Comparison of ENCODE assay signal across 24 cellular contexts in the genomic region with DNA sequence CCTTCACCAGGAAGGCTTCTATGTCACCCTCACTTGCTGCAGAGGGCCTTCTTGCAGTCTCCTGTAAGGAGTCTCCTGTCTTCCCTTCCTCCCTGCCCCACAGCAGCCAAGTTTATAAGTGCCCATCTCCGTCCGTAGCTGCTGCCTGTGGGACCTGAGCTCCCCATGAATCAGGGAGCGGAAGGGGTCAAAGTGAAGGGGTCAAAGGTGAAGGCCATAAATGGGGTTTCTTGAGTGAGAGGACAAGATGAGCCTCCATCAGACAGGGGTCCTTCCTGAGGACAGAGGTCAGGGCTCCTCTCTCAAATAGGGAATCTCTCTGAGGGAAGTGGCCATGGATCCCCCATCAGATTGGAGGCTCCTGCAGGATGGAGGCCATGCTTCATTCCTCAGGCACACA. TPM values are rescaled to one million over a fixed set of nuclear protein-coding genes. Genes with fewer than 3 reads are reported as not detected.
DNase-seq lines count a peak whose midpoint lies in the region; TF ChIP-seq lines count a peak whose summit lies in the region.
"Had no signal": no experiment of that assay in that cellular context is flagged by ENCODE, and none has a peak within 500 bp of the region (broad histone marks: within the 10 kb centered on the region; RNA-seq: fewer than 3 reads in every experiment).

No MANE protein-coding gene starts in this region.

- peak overlapping the region; percentile 85 for H3K27ac Mint-ChIP-seq in endodermal cell
- H3K27ac Mint-ChIP-seq in nephron progenitor cell = peak overlapping the region; percentile 17
- H3K27ac Mint-ChIP-seq: activated B cell treated with CpG ODN at 0.5 μM for 24 hours; activated CD4-positive, alpha-beta memory T cell treated with anti-CD3 and anti-CD28 coated beads for 36 hours; nephron had no signal

- H3K36me3 Mint-ChIP-seq in endodermal cell (ENCODE audit: low read depth) = peaks cover 13% of the 10 kb centered on the region
- no peaks in the 10 kb centered on the region for H3K36me3 Mint-ChIP-seq in nephron progenitor cell (ENCODE audit: low read depth)
- H3K36me3 Mint-ChIP-seq: activated CD4-positive, alpha-beta memory T cell treated with anti-CD3 and anti-CD28 coated beads for 36 hours had no signal

- no peak for TF ChIP-seq POLR2A in uterus (IDR thresholded peaks at IDR 0.05)
- no peak for TF ChIP-seq POLR2A in thyroid gland (IDR thresholded peaks at IDR 0.05)

- TF ChIP-seq CTCF in left ventricle myocardium inferior (IDR thresholded peaks at IDR 0.05; ENCODE audit: borderline replicate concordance) = no peak
- no peak for TF ChIP-seq CTCF in endodermal cell (conservative IDR thresholded peaks at IDR 0.05)
- no peak for TF ChIP-seq CTCF in nephron progenitor cell (IDR thresholded peaks at IDR 0.05)
- no peak for TF ChIP-seq CTCF in uterus (IDR thresholded peaks at IDR 0.05)
- TF ChIP-seq CTCF in thyroid gland (IDR thresholded peaks at IDR 0.05) = no peak

- H3K27me3 Mint-ChIP-seq in endodermal cell (ENCODE audit: insufficient read depth) = no peaks in the 10 kb centered on the region
- H3K27me3 Mint-ChIP-seq in nephron progenitor cell (ENCODE audit: low read depth, poor library complexity) = peaks cover 17% of the 10 kb centered on the region
- H3K27me3 Mint-ChIP-seq: activated CD4-positive, alpha-beta memory T cell treated with anti-CD3 and anti-CD28 coated beads for 36 hours had no signal

- H3K9me3 Mint-ChIP-seq in endodermal cell = no peaks in the 10 kb centered on the region
- H3K9me3 Mint-ChIP-seq in nephron progenitor cell = no peaks in the 10 kb centered on the region
- H3K9me3 Mint-ChIP-seq: activated B cell treated with CpG ODN at 0.5 μM for 24 hours; activated CD4-positive, alpha-beta memory T cell treated with anti-CD3 and anti-CD28 coated beads for 36 hours; CD14-positive monocyte; nephron had no signal

- H3K9ac ChIP-seq in endodermal cell (ENCODE audit: extremely low read depth, low read length, poor library complexity, severe bottlenecking) = no peak overlapping the region

- WGBS in endodermal cell (ENCODE audit: insufficient coverage in 1 of 2, insufficient read length in 1 of 2), 2 experiments = 65 to 71% methylated on average over 3 of the region's 3 CpGs
- WGBS in thyroid gland, 2 donors = 56 to 71% methylated on average over 3 of the region's 3 CpGs

- no peaks in the 10 kb centered on the region for H3K27me3 ChIP-seq in left ventricle myocardium inferior (ENCODE audit: low read depth)
- H3K27me3 ChIP-seq in endodermal cell (ENCODE audit: control insufficient read depth, insufficient read depth, low read length, poor library complexity, severe bottlenecking) = no peaks in the 10 kb centered on the region
- H3K27me3 ChIP-seq in uterus = no peaks in the 10 kb centered on the region
- no peaks in the 10 kb centered on the region for H3K27me3 ChIP-seq in thyroid gland

- H3K4me1 ChIP-seq in left ventricle myocardium inferior (peaks cover 88% of the 10 kb centered on the region), endodermal cell (ENCODE audit: control insufficient read depth, insufficient read depth, low read length) (no peaks in the 10 kb centered on the region), uterus (peaks cover 0 to 4% of the 10 kb centered on the region in 2 donors), thyroid gland (peaks cover 0 to 17% of the 10 kb centered on the region in 2 donors)

- DNase-seq in left ventricle myocardium inferior (no peak), cardiac septum (ENCODE audit: low spot score) (no peak), endodermal cell (no peak), nephron progenitor cell (no peak), uterus (no peak), thyroid gland (no peak), NCI-H1092 (lab: John Stamatoyannopoulos, UW) (no peak)
- no peak for DNase-seq in activated CD8-positive, alpha-beta memory T cell treated with anti-CD3 and anti-CD28 coated beads for 24 hours
- DNase-seq: ACHN; activated B cell treated with CpG ODN at 0.5 μM for 24 hours; activated CD4-positive, alpha-beta memory T cell treated with anti-CD3 and anti-CD28 coated beads for 36 hours; activated naive CD4-positive, alpha-beta T cell; activated T-cell treated with anti-CD3 and anti-CD28 coated beads, Interleukin-2, amount 50 U/mL, for 1 hour; DMS 273 treated with DMSO at 0.1 percent for 48 hours; GDM1; NCI-H1048; NCI-H510A; small intestine; stimulated activated CD4-positive, alpha-beta T cell treated with anti-CD3 and anti-CD28 coated beads, Interleukin-4, amount 100 ng/mL, for 1 hour; T-helper 9 cell had no signal

- intact Hi-C loops in left ventricle myocardium inferior (cut with micrococcal nuclease) = no loop called here
- intact Hi-C loops in cardiac septum (cut with DNase I) = no loop called here
- intact Hi-C loops in uterus (cut with DNase I; ENCODE audit: low total_unique reads) = no loop called here
- intact Hi-C loops in thyroid gland (cut with DNase I) = no loop called here

- no peaks in the 10 kb centered on the region for H3K36me3 ChIP-seq in left ventricle myocardium inferior
- peaks cover 22% of the 10 kb centered on the region for H3K36me3 ChIP-seq in endodermal cell (ENCODE audit: control insufficient read depth, insufficient read depth, low read length)
- H3K36me3 ChIP-seq in uterus = no peaks in the 10 kb centered on the region
- H3K36me3 ChIP-seq in thyroid gland = no peaks in the 10 kb centered on the region
- H3K36me3 ChIP-seq: prostate gland had no signal

- no peak overlapping the region for H3K4me3 Mint-ChIP-seq in endodermal cell
- no peak overlapping the region for H3K4me3 Mint-ChIP-seq in nephron progenitor cell
- H3K4me3 Mint-ChIP-seq: activated B cell treated with CpG ODN at 0.5 μM for 24 hours; activated CD4-positive, alpha-beta memory T cell treated with anti-CD3 and anti-CD28 coated beads for 36 hours; CD14-positive monocyte; nephron had no signal

- H3K4me3 ChIP-seq in left ventricle myocardium inferior (no peak overlapping the region), endodermal cell (ENCODE audit: low read length) (no peak overlapping the region), uterus (no peak overlapping the region), thyroid gland (replicated peaks in 1 of 3) (no peak overlapping the region)
- H3K4me3 ChIP-seq: prostate gland, SK-N-MC had no signal

- peaks cover 18% of the 10 kb centered on the region for H3K4me1 Mint-ChIP-seq in endodermal cell
- H3K4me1 Mint-ChIP-seq in nephron progenitor cell = peaks cover 29% of the 10 kb centered on the region
- H3K4me1 Mint-ChIP-seq: activated B cell treated with CpG ODN at 0.5 μM for 24 hours had no signal

- H3K27ac ChIP-seq in left ventricle myocardium inferior (replicated peaks) = peak overlapping the region; percentile 84
- no peak overlapping the region for H3K27ac ChIP-seq in endodermal cell (ENCODE audit: low read depth, low read length)
- H3K27ac ChIP-seq in uterus = peak overlapping the region; percentile 22 to 30
- peak overlapping the region in 1 of 3 donors; percentile 33 for H3K27ac ChIP-seq in thyroid gland
- H3K27ac ChIP-seq: SK-N-MC had no signal

- no peaks in the 10 kb centered on the region for H3K9me3 ChIP-seq in left ventricle myocardium inferior (replicated peaks)
- no peaks in the 10 kb centered on the region for H3K9me3 ChIP-seq in endodermal cell (ENCODE audit: control insufficient read depth, low read length)
- no peaks in the 10 kb centered on the region for H3K9me3 ChIP-seq in uterus
- H3K9me3 ChIP-seq in thyroid gland = no peaks in the 10 kb centered on the region
- H3K9me3 ChIP-seq: prostate gland had no signal

RNA-seq across cellular contexts. Expression of a gene that starts 44.4 kb away (rescaled TPM):
- total RNA-seq in left ventricle myocardium inferior = 25.9 TPM
- total RNA-seq in cardiac septum = 21.4 TPM
- total RNA-seq in endodermal cell = 100 to 1,000 TPM in 1 of 2 donors, 10 to 100 TPM in 1; 41.7 to 128 TPM
- 19.7 TPM for polyA plus RNA-seq in endodermal cell (2013, experiment 1 of 2)
- 23.1 TPM for polyA plus RNA-seq in endodermal cell (2013, experiment 2 of 2)
- total RNA-seq in uterus = 10 to 100 TPM; 23.1 to 61.8 (median 44.8) TPM
- total RNA-seq in thyroid gland = 10 to 100 TPM; 15.7 to 44.7 (median 27.7) TPM
